ENCODE assay signal across 1 cellular context in genomic region chr4:113645771-113646455, GRCh38.
TF ChIP-seq lines count a peak whose summit lies in the region.

No MANE protein-coding gene starts in this region.

TF ChIP-seq in HepG2, 621 proteins besides CTCF, POLR2A, EP300 and RAD21 (continued from another document and continues in another):
- TF ChIP-seq PRDM15 (CRISPR knock-in tag; IDR thresholded peaks at IDR 0.05) (no peak), ZNF616 (CRISPR knock-in tag; IDR thresholded peaks at IDR 0.05; ENCODE audit: low read depth) (no peak), NR2F2 (IDR thresholded peaks at IDR 0.05; ENCODE audit: borderline replicate concordance, low read depth) (no peak), RARA (CRISPR knock-in tag; IDR thresholded peaks at IDR 0.05) (peak; percentile 56; the same call in 1 of the 2 replicates), ZNF784 (CRISPR knock-in tag; IDR thresholded peaks at IDR 0.05; ENCODE audit: borderline replicate concordance) (no peak), PAXIP1 (CRISPR knock-in tag; conservative IDR thresholded peaks at IDR 0.05) (peak; percentile 55), ZNF646 (CRISPR knock-in tag; IDR thresholded peaks at IDR 0.05) (no peak), ZNF124 (CRISPR knock-in tag; IDR thresholded peaks at IDR 0.05) (no peak), GPBP1L1 (CRISPR knock-in tag; IDR thresholded peaks at IDR 0.05) (no peak), ZNF362 (CRISPR knock-in tag; IDR thresholded peaks at IDR 0.05; ENCODE audit: borderline replicate concordance) (no peak), GATAD2A (CRISPR knock-in tag; IDR thresholded peaks at IDR 0.05) (peak; percentile 81), HMGXB4 (CRISPR knock-in tag; IDR thresholded peaks at IDR 0.05; ENCODE audit: borderline replicate concordance in 1 of 2, low read depth in 1 of 2) (no peak), ZNF749 (CRISPR knock-in tag; IDR thresholded peaks at IDR 0.05; ENCODE audit: borderline replicate concordance) (no peak), NFE2L1 (CRISPR knock-in tag; IDR thresholded peaks at IDR 0.05; ENCODE audit: borderline replicate concordance) (no peak), MAFF (IDR thresholded peaks at IDR 0.05; ENCODE audit: low read depth, low read length) (peak; percentile 98), MZF1 (CRISPR knock-in tag; IDR thresholded peaks at IDR 0.05; ENCODE audit: borderline replicate concordance) (no peak), SOX5 (CRISPR knock-in tag; IDR thresholded peaks at IDR 0.05; ENCODE audit: borderline replicate concordance) (peak; percentile 64; the same call in 1 of the 2 replicates), NONO (IDR thresholded peaks at IDR 0.05) (no peak), NONO (CRISPR knock-in tag; conservative IDR thresholded peaks at IDR 0.05) (no peak), SATB2 (CRISPR knock-in tag; IDR thresholded peaks at IDR 0.05) (no peak), KDM5B (CRISPR knock-in tag; IDR thresholded peaks at IDR 0.05; ENCODE audit: borderline replicate concordance) (no peak), SOX6 (IDR thresholded peaks at IDR 0.05) (no peak), SOX6 (CRISPR knock-in tag; IDR thresholded peaks at IDR 0.05) (peak; percentile 78), SP4 (CRISPR knock-in tag; IDR thresholded peaks at IDR 0.05) (no peak), THAP9 (CRISPR knock-in tag; IDR thresholded peaks at IDR 0.05; ENCODE audit: borderline replicate concordance) (no peak), RFX5 (IDR thresholded peaks at IDR 0.05; ENCODE audit: low read depth, low read length) (no peak), ZNF260 (CRISPR knock-in tag; IDR thresholded peaks at IDR 0.05; ENCODE audit: borderline replicate concordance, low read depth) (no peak), SIN3B (IDR thresholded peaks at IDR 0.05; ENCODE audit: low read length) (no peak), GMEB1 (CRISPR knock-in tag; IDR thresholded peaks at IDR 0.05; ENCODE audit: borderline replicate concordance) (no peak)
